ENCODE assay signal across 1 cellular context in the genomic region with DNA sequence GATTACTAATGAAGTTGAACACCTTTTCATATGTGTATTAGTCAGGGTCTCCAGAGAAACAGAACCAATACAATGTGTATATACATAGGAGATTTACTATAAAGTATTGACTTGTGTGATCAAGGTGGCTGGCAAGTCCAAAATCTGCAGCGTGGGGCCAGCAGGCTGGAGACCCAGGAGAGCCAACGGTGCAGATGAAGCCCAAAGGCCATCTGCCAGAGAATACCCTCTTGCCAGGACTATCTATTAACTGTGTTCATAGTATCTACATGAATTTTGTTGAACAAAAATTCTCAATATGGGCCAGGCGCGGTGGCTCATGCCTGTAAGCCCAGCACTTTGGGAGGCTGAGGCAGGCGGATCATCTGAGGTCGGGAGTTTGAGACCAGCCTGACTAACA. TPM values are rescaled to one million over a fixed set of nuclear protein-coding genes. Genes with fewer than 3 reads are reported as not detected.
"Had no signal": no experiment of that assay in that cellular context is flagged by ENCODE, and none has a peak within 500 bp of the region (broad histone marks: within the 10 kb centered on the region; RNA-seq: fewer than 3 reads in every experiment).

No MANE protein-coding gene starts in this region.

RNA-seq across cellular contexts. Expression of a gene that starts 16.4 kb away (rescaled TPM):
- total RNA-seq: LHCN-M2 had no signal
